In genomic region chr1:43465694-43466152, GRCh38 we compare ENCODE assay signal across 2 cellular contexts.
TF ChIP-seq lines count a peak whose summit lies in the region.

No MANE protein-coding gene starts in this region.

TF ChIP-seq in A549, 52 proteins besides CTCF, POLR2A, EP300 and RAD21 (continued from another document):
- TF ChIP-seq BCL3 (IDR thresholded peaks at IDR 0.05) = no peak
- no peak for TF ChIP-seq HOXA7 (CRISPR knock-in tag; IDR thresholded peaks at IDR 0.05)
- TF ChIP-seq JUNB (IDR thresholded peaks at IDR 0.05) = no peak
- TF ChIP-seq HEYL (CRISPR knock-in tag; IDR thresholded peaks at IDR 0.05) = no peak
- no peak for TF ChIP-seq FOSB (CRISPR knock-in tag; IDR thresholded peaks at IDR 0.05)
- no peak for TF ChIP-seq HOXB13 (CRISPR knock-in tag; IDR thresholded peaks at IDR 0.05; ENCODE audit: low read depth)
- TF ChIP-seq FOSL2 (IDR thresholded peaks at IDR 0.05) = no peak
- no peak for TF ChIP-seq FOSL2 (CRISPR knock-in tag; IDR thresholded peaks at IDR 0.05)
- no peak for TF ChIP-seq ELK1 (IDR thresholded peaks at IDR 0.05; ENCODE audit: low read depth, low read length)

TF ChIP-seq in IMR-90, 13 proteins besides CTCF, POLR2A, EP300 and RAD21 (continued from another document):
- TF ChIP-seq ELK1 (IDR thresholded peaks at IDR 0.05; ENCODE audit: borderline replicate concordance, low read depth, low read length) = no peak
- no peak for TF ChIP-seq USF2 (IDR thresholded peaks at IDR 0.05; ENCODE audit: low read depth, low read length)
- TF ChIP-seq FOS (IDR thresholded peaks at IDR 0.05; ENCODE audit: low read depth, low read length) = no peak
- TF ChIP-seq RCOR1 (IDR thresholded peaks at IDR 0.05; ENCODE audit: insufficient replicate concordance, low read length) = no peak
- TF ChIP-seq CEBPB (IDR thresholded peaks at IDR 0.05; ENCODE audit: low read depth, low read length) = no peak
